ENCODE assay signal across 30 cellular contexts in genomic region chr1:3180915-3181314, GRCh38.
"Had no signal": no experiment of that assay in that cellular context is flagged by ENCODE, and none has a peak within 500 bp of the region (broad histone marks: within the 10 kb centered on the region; RNA-seq: fewer than 3 reads in every experiment).

No MANE protein-coding gene starts in this region.

- ATAC-seq: activated CD4-positive, alpha-beta T cell treated with anti-CD3 and anti-CD28 coated beads for 36 hours; activated CD8-positive, alpha-beta memory T cell treated with anti-CD3 and anti-CD28 coated beads, Interleukin-2, amount 10 ng/mL, durations not matched to agents 7 days and 5 days; activated CD8-positive, alpha-beta T cell treated with anti-CD3 and anti-CD28 coated beads, Interleukin-2, amount 10 ng/mL, durations not matched to agents 7 days and 5 days; activated naive CD8-positive, alpha-beta T cell treated with anti-CD3 and anti-CD28 coated beads, Interleukin-2, amount 50 U/mL, for 24 hours; esophagus mucosa; foreskin keratinocyte; gastrocnemius medialis; heart left ventricle had no signal

- H3K27ac ChIP-seq: adrenal gland, breast epithelium, epithelial cell of prostate, foreskin keratinocyte, gastrocnemius medialis, heart left ventricle had no signal

- H3K36me3 ChIP-seq: adrenal gland, breast epithelium, cardiac muscle cell, gastrocnemius medialis, heart left ventricle had no signal

- H3K4me3 ChIP-seq: adrenal gland, breast epithelium, cardiac muscle cell, coronary artery, gastrocnemius medialis, heart left ventricle had no signal

- DNase-seq: activated CD4-positive, alpha-beta memory T cell treated with anti-CD3 and anti-CD28 coated beads for 36 hours; activated CD4-positive, alpha-beta T cell treated with anti-CD3 and anti-CD28 coated beads for 36 hours; activated CD4-positive, alpha-beta T cell treated with anti-CD3 and anti-CD28 coated beads, Interleukin-2, amount 10 ng/mL, durations not matched to agents 24 days and 14 days; activated CD4-positive, CD25-positive, alpha-beta regulatory T cell; activated CD4-positive, CD25-positive, alpha-beta regulatory T cell treated with anti-CD3 and anti-CD28 coated beads, Interleukin-2, amount 50 U/mL, for 72 hours; activated CD8-positive, alpha-beta memory T cell treated with anti-CD3 and anti-CD28 coated beads, Interleukin-2, amount 10 ng/mL, durations not matched to agents 7 days and 5 days; activated CD8-positive, alpha-beta memory T cell treated with anti-CD3 and anti-CD28 coated beads, Interleukin-2, amount 50 U/mL, for 4 hours; activated CD8-positive, alpha-beta T cell treated with anti-CD3 and anti-CD28 coated beads, Interleukin-2, amount 10 ng/mL, durations not matched to agents 7 days and 5 days; activated effector memory CD4-positive, alpha-beta T cell treated with anti-CD3 and anti-CD28 coated beads, Interleukin-2, amount 50 U/mL, for 16 hours; activated naive CD4-positive, alpha-beta T cell treated with anti-CD3 and anti-CD28 coated beads for 36 hours; activated naive CD8-positive, alpha-beta T cell treated with anti-CD3 and anti-CD28 coated beads for 36 hours; activated naive CD8-positive, alpha-beta T cell treated with anti-CD3 and anti-CD28 coated beads, Interleukin-2, amount 50 U/mL, for 24 hours; activated T-cell treated with anti-CD3 and anti-CD28 coated beads, Interleukin-2, amount 50 U/mL, for 1 hour; activated T-cell treated with anti-CD3 and anti-CD28 coated beads, Interleukin-2, amount 50 U/mL, for 48 hours; adrenal gland; amygdala; aorta; effector CD8-positive, alpha-beta T cell; foreskin keratinocyte; gastrocnemius medialis; glutamatergic neuron; heart left ventricle; T-helper 2 cell had no signal

- H3K27me3 ChIP-seq: cardiac muscle cell, foreskin keratinocyte had no signal

- FAIRE-seq: endometrium, endothelial cell of umbilical vein had no signal

- H3K9me3 ChIP-seq: adrenal gland, breast epithelium, gastrocnemius medialis, heart left ventricle had no signal

- H3K4me1 ChIP-seq: adrenal gland, foreskin keratinocyte, gastrocnemius medialis had no signal
